Comparison of ENCODE assay signal across 32 cellular contexts in genomic region chrX:51896626-51897025, GRCh38. TPM values are rescaled to one million over a fixed set of nuclear protein-coding genes. Genes with fewer than 3 reads are reported as not detected.
DNase-seq lines count a peak whose midpoint lies in the region; ATAC-seq and TF ChIP-seq lines count a peak whose summit lies in the region.
"Had no signal": no experiment of that assay in that cellular context is flagged by ENCODE, and none has a peak within 500 bp of the region (broad histone marks: within the 10 kb centered on the region; RNA-seq: fewer than 3 reads in every experiment).

No MANE protein-coding gene starts in this region.

- H3K4me1 ChIP-seq in BLaER1 (peaks cover 51% of the 10 kb centered on the region), Loucy (ENCODE audit: insufficient read depth, low read length, poor library complexity, severe bottlenecking) (peaks cover 33% of the 10 kb centered on the region), osteoblast (ENCODE audit: insufficient read depth, low read length) (peaks cover 34% of the 10 kb centered on the region), gastrocnemius medialis (no peaks in the 10 kb centered on the region)
- H3K4me1 ChIP-seq: uterus had no signal

- H3K27me3 ChIP-seq in BLaER1 = no peaks in the 10 kb centered on the region
- H3K27me3 ChIP-seq in Loucy (ENCODE audit: insufficient read depth, low read length, poor library complexity, severe bottlenecking) = no peaks in the 10 kb centered on the region
- no peaks in the 10 kb centered on the region for H3K27me3 ChIP-seq in osteoblast (ENCODE audit: insufficient read depth, low read length)
- no peaks in the 10 kb centered on the region for H3K27me3 ChIP-seq in gastrocnemius medialis
- H3K27me3 ChIP-seq: cardiac muscle cell, right atrium auricular region, testis, uterus had no signal

- H3K4me2 ChIP-seq in BLaER1 = peak overlapping the region; percentile 88
- H3K4me2 ChIP-seq in Loucy (ENCODE audit: low read depth, low read length, poor library complexity, severe bottlenecking) = peak overlapping the region; percentile 93
- H3K4me2 ChIP-seq in osteoblast (ENCODE audit: insufficient read depth, low read length) = peak overlapping the region; percentile 77

- no peak overlapping the region; the same call in 1 of the 2 replicates for H3K4me3 ChIP-seq in BLaER1
- peak overlapping the region; percentile 97 for H3K4me3 ChIP-seq in Loucy (ENCODE audit: low read length, poor library complexity, severe bottlenecking)
- H3K4me3 ChIP-seq in fibroblast of the aortic adventitia (ENCODE audit: low read depth, low read length) = peak overlapping the region; percentile 77
- no peak overlapping the region for H3K4me3 ChIP-seq in osteoblast (ENCODE audit: insufficient read depth, low read length)
- H3K4me3 ChIP-seq in gastrocnemius medialis = no peak overlapping the region
- H3K4me3 ChIP-seq: cardiac muscle cell, left ventricle myocardium inferior, right atrium auricular region, testis, uterus had no signal

- no peak overlapping the region for H3K27ac ChIP-seq in BLaER1
- no peak overlapping the region for H3K27ac ChIP-seq in osteoblast (ENCODE audit: low read depth, low read length)
- H3K27ac ChIP-seq in gastrocnemius medialis = no peak overlapping the region
- H3K27ac ChIP-seq: cardiac muscle cell, HL-60, left ventricle myocardium inferior, parathyroid adenoma, right atrium auricular region, testis, uterus had no signal

- DNase-seq in fibroblast of the aortic adventitia (ENCODE audit: low read depth) (no peak), osteoblast (ENCODE audit: insufficient read length, low spot score, missing footprints) (no peak), COR-L47 (lab: John Stamatoyannopoulos, UW) (no peak), AML-193 (lab: John Stamatoyannopoulos, UW) (no peak), gastrocnemius medialis (no peak)
- DNase-seq: activated CD4-positive, alpha-beta T cell treated with anti-CD3 and anti-CD28 coated beads, Interleukin-2, amount 50 U/mL, for 48 hours; activated CD8-positive, alpha-beta memory T cell treated with anti-CD3 and anti-CD28 coated beads, Interleukin-2, amount 50 U/mL, for 4 hours; activated naive CD4-positive, alpha-beta T cell treated with anti-CD3 and anti-CD28 coated beads, Interleukin-2, amount 10 ng/mL, durations not matched to agents 7 days and 5 days; CD4-positive, alpha-beta memory T cell; DMS 273 treated with DMSO at 0.1 percent for 48 hours; glutamatergic neuron; islet precursor cell; left ventricle myocardium inferior; naive B cell; NCI-H1048; NCI-H1694; NCI-H526; Right ventricle myocardium superior; stimulated activated CD4-positive, alpha-beta T cell treated with anti-CD3 and anti-CD28 coated beads, Interleukin-15, amount 100 ng/mL, for 24 hours; stimulated activated naive CD4-positive, alpha-beta T cell treated with Interleukin-2 at 50 U/mL for 16 hours; SW 1271; T1000; testis; uterus had no signal

- peaks cover 65% of the 10 kb centered on the region for H3K36me3 ChIP-seq in BLaER1
- peaks cover 46% of the 10 kb centered on the region; the same call in 1 of the 2 replicates for H3K36me3 ChIP-seq in Loucy (ENCODE audit: insufficient read depth, low read length)
- peaks cover 51% of the 10 kb centered on the region for H3K36me3 ChIP-seq in osteoblast (ENCODE audit: insufficient read depth, low read length)
- H3K36me3 ChIP-seq in gastrocnemius medialis = no peaks in the 10 kb centered on the region
- H3K36me3 ChIP-seq: uterus had no signal

- H3K79me2 ChIP-seq in Loucy (ENCODE audit: insufficient read depth, low read length) = peaks cover 50% of the 10 kb centered on the region
- peaks cover 40% of the 10 kb centered on the region for H3K79me2 ChIP-seq in osteoblast (ENCODE audit: insufficient read depth, low read length)
- H3K79me2 ChIP-seq: parathyroid adenoma had no signal

- ATAC-seq in HG03039 (IDR thresholded peaks at IDR 0.05; ENCODE audit: unreplicated experiment) (no peak), gastrocnemius medialis (no peak)
- ATAC-seq: WTC11 had no signal

- H3K9me2 ChIP-seq in Loucy (replicated peaks; ENCODE audit: low read depth, low read length) = no peaks in the 10 kb centered on the region

- peaks cover 66% of the 10 kb centered on the region for H4K20me1 ChIP-seq in BLaER1
- peaks cover 26% of the 10 kb centered on the region for H4K20me1 ChIP-seq in Loucy (ENCODE audit: insufficient read depth, low read length, poor library complexity, severe bottlenecking)
- H4K20me1 ChIP-seq in osteoblast (ENCODE audit: insufficient read depth, low read length) = peaks cover 57% of the 10 kb centered on the region

- H3F3A ChIP-seq in Loucy (ENCODE audit: low read depth) = no peaks in the 10 kb centered on the region

- H3K9me3 ChIP-seq in BLaER1 (no peaks in the 10 kb centered on the region), Loucy (ENCODE audit: insufficient read depth, low read depth, low read length) (no peaks in the 10 kb centered on the region), osteoblast (ENCODE audit: low read depth, low read length) (no peaks in the 10 kb centered on the region), gastrocnemius medialis (no peaks in the 10 kb centered on the region)
- H3K9me3 ChIP-seq: left ventricle myocardium inferior, right atrium auricular region, testis, uterus had no signal

- intact Hi-C loops in gastrocnemius medialis (cut with DNase I; ENCODE audit: low total_unique reads) = no loop called here

- TF ChIP-seq POLR2A in gastrocnemius medialis (IDR thresholded peaks at IDR 0.05) = no peak

- in situ Hi-C loops in gastrocnemius medialis (cut with MboI; ENCODE audit: low sequenced_read_pairs in 4 of 4) = no loop called here

- no peak for TF ChIP-seq CTCF in Loucy (conservative IDR thresholded peaks at IDR 0.05; ENCODE audit: low read length)
- TF ChIP-seq CTCF in fibroblast of the aortic adventitia (IDR thresholded peaks at IDR 0.05; ENCODE audit: insufficient read depth, low read length) = no peak
- TF ChIP-seq CTCF in osteoblast (IDR thresholded peaks at IDR 0.05; ENCODE audit: extremely low read depth, low read depth, low read length) = no peak
- no peak for TF ChIP-seq CTCF in gastrocnemius medialis (IDR thresholded peaks at IDR 0.05 in 4 of 5, conservative IDR thresholded peaks at IDR 0.05 in 1 of 5)

- H3K9ac ChIP-seq in BLaER1 = no peak overlapping the region
- H3K9ac ChIP-seq in Loucy (ENCODE audit: low read depth, low read length, poor library complexity, severe bottlenecking) = peak overlapping the region; percentile 98
- H3K9ac ChIP-seq: parathyroid adenoma had no signal

- H2AFZ ChIP-seq in Loucy (ENCODE audit: low read length) (no peak overlapping the region), osteoblast (ENCODE audit: low read length) (no peak overlapping the region)
- H2AFZ ChIP-seq: parathyroid adenoma had no signal

RNA-seq across cellular contexts. Expression of gene MAGED1, which starts 3.2 kb away (rescaled TPM):
- 226 and 388 TPM in 2 replicates for total RNA-seq in fibroblast of the aortic adventitia (ENCODE audit: low replicate concordance)
- 257 and 258 TPM in 2 replicates for total RNA-seq in osteoblast
- total RNA-seq in gastrocnemius medialis = 10 to 100 TPM; 16.1 to 25.4 (median 20.2) TPM

Comparison
In these comparisons a context has a peak if more than half of its experiments do, and no peak if none do; other contexts are left out.
1. H3K4me3 ChIP-seq: peak in Loucy (single experiment) and fibroblast of the aortic adventitia (single experiment); none in BLaER1 (single experiment), osteoblast (single experiment) and gastrocnemius medialis (0 of 4).
2. Peak in every context shown above with its lines, with median percentiles within 50 percentile points of each other: H3K4me2 ChIP-seq.